ENCODE assay signal across 15 cellular contexts in the genomic region with DNA sequence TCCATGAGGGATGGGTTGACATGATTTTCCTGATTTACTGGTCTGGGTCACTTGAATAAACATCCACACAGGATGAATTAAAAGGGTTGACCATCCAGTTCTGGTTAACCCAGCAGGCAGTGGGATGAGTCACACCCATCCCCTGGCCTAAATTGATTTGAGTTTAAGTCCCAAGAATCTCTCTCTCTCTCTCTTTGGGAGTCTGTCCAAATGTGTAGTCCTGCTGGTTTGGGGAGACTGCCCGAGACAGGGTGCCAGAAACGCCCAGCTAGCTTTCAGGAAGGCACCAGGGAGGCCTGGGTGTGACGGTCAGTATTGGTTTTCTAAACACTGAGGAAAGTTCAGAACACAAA. TPM values are rescaled to one million over a fixed set of nuclear protein-coding genes. Genes with fewer than 3 reads are reported as not detected.
DNase-seq lines count a peak whose midpoint lies in the region; ATAC-seq and TF ChIP-seq lines count a peak whose summit lies in the region.
"Had no signal": no experiment of that assay in that cellular context is flagged by ENCODE, and none has a peak within 500 bp of the region (broad histone marks: within the 10 kb centered on the region; RNA-seq: fewer than 3 reads in every experiment).

No MANE protein-coding gene starts in this region.

- DNase-seq in AG09309 (ENCODE audit: low read depth) (peak; percentile 16), HT1080 (ENCODE audit: low read depth) (peak; percentile 54), astrocyte of the spinal cord (ENCODE audit: low read depth, low spot score) (peak; percentile 95), foreskin fibroblast (peak; percentile 13 to 53), KBM-7 (no peak), NAMALWA (ENCODE audit: low spot score) (no peak), GDM1 (lab: John Stamatoyannopoulos, UW) (no peak)
- DNase-seq: activated CD4-positive, alpha-beta T cell treated with anti-CD3 and anti-CD28 coated beads for 36 hours; activated T-cell treated with anti-CD3 and anti-CD28 coated beads, Interleukin-2, amount 50 U/mL, for 48 hours; gastrocnemius medialis; immature natural killer cell; NCI-H1092; stimulated activated CD4-positive, alpha-beta T cell treated with anti-CD3 and anti-CD28 coated beads, Interleukin-12 subunit alpha, Interleukin-12 subunit beta, amount 100 ng/mL, for 4 hours had no signal

- H3K4me3 ChIP-seq in AG09309 (ENCODE audit: control insufficient read depth, low read depth, low read length) (no peak overlapping the region), astrocyte of the spinal cord (ENCODE audit: low read depth, low read length) (no peak overlapping the region), foreskin fibroblast (ENCODE audit: low read depth in 1 of 2, low read length in 2 of 2) (no peak overlapping the region)
- H3K4me3 ChIP-seq: A549, gastrocnemius medialis had no signal

- TF ChIP-seq CTCF in AG09309 (IDR thresholded peaks at IDR 0.05; ENCODE audit: control insufficient read depth, insufficient read depth, low read depth, low read length, missing control alignments) (no peak), astrocyte of the spinal cord (IDR thresholded peaks at IDR 0.05; ENCODE audit: low read depth, low read length) (no peak), foreskin fibroblast (IDR thresholded peaks at IDR 0.05; ENCODE audit: low read depth, low read length) (no peak)

- ATAC-seq in GM18909 (IDR thresholded peaks at IDR 0.05; ENCODE audit: poor library complexity, unreplicated experiment): no peak
- ATAC-seq: activated CD4-positive, alpha-beta T cell treated with anti-CD3 and anti-CD28 coated beads for 36 hours; gastrocnemius medialis had no signal

- in situ Hi-C loops in astrocyte of the spinal cord (cut with HindIII; ENCODE audit: low sequenced_read_pairs) (no loop called here), KBM-7 (cut with MboI; ENCODE audit: low pct_unique_long_range_greater_than_20kb, low sequenced_read_pairs) (no loop called here)

RNA-seq across cellular contexts. Expression of a gene that starts 38.8 kb away (rescaled TPM):
- total RNA-seq in HT1080 (2014; rRNA removed; shearing (Covaris generic)): 28.5 and 31.2 TPM in 2 replicates
- 23.4 and 24.7 TPM in 2 replicates for polyA plus RNA-seq in HT1080 (2015; cell fraction: cytosol; rRNA removed)
- polyA plus RNA-seq in HT1080 (2015; cell fraction: nucleus; rRNA removed): 45.2 and 46.3 TPM in 2 replicates

RNA-seq across cellular contexts. Expression of a gene that starts 55.9 kb away (rescaled TPM):
- total RNA-seq in HT1080 (2014; rRNA removed; shearing (Covaris generic)): 15.1 and 16.9 TPM in 2 replicates
- 13.0 and 15.5 TPM in 2 replicates for polyA plus RNA-seq in HT1080 (2015; cell fraction: cytosol; rRNA removed)
- 27.6 and 31.5 TPM in 2 replicates for polyA plus RNA-seq in HT1080 (2015; cell fraction: nucleus; rRNA removed)

Comparison
In these comparisons a context has a peak if more than half of its experiments do, and no peak if none do; other contexts are left out.
1. DNase-seq: peak in AG09309 (single experiment), HT1080 (single experiment), astrocyte of the spinal cord (single experiment) and foreskin fibroblast (2 of 2); none in KBM-7 (single experiment), NAMALWA (single experiment) and GDM1 (single experiment).